Comparison of ENCODE assay signal across 32 cellular contexts in the genomic region with DNA sequence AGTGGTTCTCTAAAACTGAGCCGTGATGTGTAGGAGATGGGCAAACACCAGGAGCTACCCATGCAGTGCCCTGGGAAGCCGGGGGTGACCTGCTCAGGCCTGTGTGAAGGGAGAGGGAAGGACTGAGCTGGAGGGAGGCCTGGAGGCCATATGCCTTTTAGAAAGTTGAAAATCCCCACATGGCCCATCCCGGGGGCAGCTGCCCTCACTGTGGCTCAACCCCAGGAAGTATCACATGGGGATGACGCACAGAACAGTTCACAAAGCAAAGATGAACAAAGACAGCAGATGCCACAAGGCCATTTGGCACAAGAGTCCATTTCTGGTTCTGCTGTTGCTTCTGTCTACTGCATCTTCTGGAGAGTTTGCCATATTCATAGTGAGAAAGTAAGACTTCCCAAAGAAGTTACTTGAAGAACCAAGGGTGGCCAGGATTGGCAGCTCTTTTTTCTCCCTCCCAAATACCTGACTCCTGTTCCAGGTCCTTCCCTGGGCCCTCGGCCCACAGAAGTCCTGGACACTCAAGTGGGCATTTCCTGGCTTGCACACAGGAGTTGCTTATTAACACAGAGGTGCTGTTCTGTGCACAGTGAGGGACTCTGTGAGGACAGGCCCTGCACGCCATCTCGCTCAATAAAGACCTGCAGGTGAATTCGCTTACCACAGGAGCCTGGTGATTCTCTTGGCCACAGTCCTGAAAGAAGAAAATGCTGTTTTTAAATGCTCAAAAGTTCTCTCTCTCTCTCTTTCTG. TPM values are rescaled to one million over a fixed set of nuclear protein-coding genes. Genes with fewer than 3 reads are reported as not detected.
A peak's percentile ranks its signal among the peaks of the same experiment; 100 is the strongest.
DNase-seq lines count a peak whose midpoint lies in the region; ATAC-seq and TF ChIP-seq lines count a peak whose summit lies in the region.
"Had no signal": no experiment of that assay in that cellular context is flagged by ENCODE, and none has a peak within 500 bp of the region (broad histone marks: within the 10 kb centered on the region; RNA-seq: fewer than 3 reads in every experiment).

No MANE protein-coding gene starts in this region.

- intact Hi-C loops in dorsolateral prefrontal cortex (cut with DNase I): loop anchor here in 1 of 2 donors (2.0 kb wide), 1 partner anchor 16 kb away; no protein-coding TSS in a partner anchor

- H3K36me3 ChIP-seq in WERI-Rb-1: peaks cover 13% of the 10 kb centered on the region
- H3K36me3 ChIP-seq: breast epithelium, gastrocnemius medialis, left ventricle myocardium inferior had no signal

- no peaks in the 10 kb centered on the region for H3K27me3 ChIP-seq in dorsolateral prefrontal cortex
- H3K27me3 ChIP-seq in WERI-Rb-1 (ENCODE audit: insufficient read depth, low read depth, severe bottlenecking): no peaks in the 10 kb centered on the region
- H3K27me3 ChIP-seq: breast epithelium, gastrocnemius medialis had no signal

- DNase-seq in DMS53 (lab: John Stamatoyannopoulos, UW) (peak; percentile 34), DMS53 treated with DMSO at 0.1 percent for 48 hours (lab: John Stamatoyannopoulos, UW; ENCODE audit: unreplicated experiment) (no peak), dorsolateral prefrontal cortex (peak in 2 of 10 donors; percentile 35 to 67), nephron progenitor cell (no peak), HK-2 (ENCODE audit: unreplicated experiment) (no peak), WERI-Rb-1 (no peak)
- DNase-seq: activated CD4-positive, alpha-beta T cell treated with anti-CD3 and anti-CD28 coated beads, Interleukin-2, amount 50 U/mL, for 1 hour; activated naive CD4-positive, alpha-beta T cell treated with anti-CD3 and anti-CD28 coated beads, Interleukin-2, amount 10 ng/mL, durations not matched to agents 7 days and 5 days; CD4-positive, alpha-beta T cell; cortex of kidney; EL; left ventricle myocardium inferior; naive thymus-derived CD4-positive, alpha-beta T cell; NCI-H187; NCI-H524; NK-92 treated with Interleukin-12 subunit alpha and Interleukin-12 subunit beta, amount 100 ng/mL, for 24 hours; PC-9; retina; SIG-M5; small intestine; stimulated activated CD4-positive, alpha-beta T cell treated with anti-CD3 and anti-CD28 coated beads, Interleukin-4, amount 100 ng/mL, for 1 hour; T1000 had no signal

- H3K9me3 ChIP-seq in WERI-Rb-1 (ENCODE audit: severe bottlenecking): no peaks in the 10 kb centered on the region
- H3K9me3 ChIP-seq: breast epithelium, gastrocnemius medialis, left ventricle myocardium inferior had no signal

- H3K4me3 ChIP-seq in dorsolateral prefrontal cortex (no peak overlapping the region), WERI-Rb-1 (ENCODE audit: low read depth, low read length) (no peak overlapping the region)
- H3K4me3 ChIP-seq: breast epithelium, gastrocnemius medialis, GM12878, left ventricle myocardium inferior, PC-9 had no signal

- H3K4me1 Mint-ChIP-seq in nephron progenitor cell: peaks cover 22% of the 10 kb centered on the region
- H3K4me1 Mint-ChIP-seq: mesothelial cell of epicardium, WTC11 had no signal

- ATAC-seq in HG03469 (IDR thresholded peaks at IDR 0.05; ENCODE audit: unreplicated experiment): no peak
- ATAC-seq: esophagus mucosa; gastrocnemius medialis; GM12878; naive thymus-derived CD4-positive, alpha-beta T cell; WTC11 had no signal

- no peak overlapping the region for H3K4me3 Mint-ChIP-seq in nephron progenitor cell
- H3K4me3 Mint-ChIP-seq: activated naive CD4-positive, alpha-beta T cell treated with anti-CD3 and anti-CD28 coated beads, Interleukin-2, amount 10 ng/mL, durations not matched to agents 7 days and 5 days; CD4-positive, alpha-beta T cell; mesothelial cell of epicardium; naive thymus-derived CD4-positive, alpha-beta T cell; WTC11 had no signal

- peaks cover 5% of the 10 kb centered on the region for H3K27me3 Mint-ChIP-seq in nephron progenitor cell (ENCODE audit: low read depth, poor library complexity)
- H3K27me3 Mint-ChIP-seq: CD4-positive, alpha-beta T cell had no signal

- peak overlapping the region; percentile 3 for H3K27ac Mint-ChIP-seq in nephron progenitor cell
- H3K27ac Mint-ChIP-seq: activated naive CD4-positive, alpha-beta T cell treated with anti-CD3 and anti-CD28 coated beads, Interleukin-2, amount 10 ng/mL, durations not matched to agents 7 days and 5 days; CD4-positive, alpha-beta T cell; mesothelial cell of epicardium; WTC11 had no signal

- TF ChIP-seq CTCF in dorsolateral prefrontal cortex (IDR thresholded peaks at IDR 0.05 in 54 of 56, conservative IDR thresholded peaks at IDR 0.05 in 2 of 56; ENCODE audit: low read depth in 1 of 56, partially characterized antibody in 56 of 56) (no peak), nephron progenitor cell (IDR thresholded peaks at IDR 0.05) (no peak), WERI-Rb-1 (IDR thresholded peaks at IDR 0.05; ENCODE audit: low read depth, low read length) (no peak)

- no peaks in the 10 kb centered on the region for H3K36me3 Mint-ChIP-seq in nephron progenitor cell (ENCODE audit: low read depth)
- H3K36me3 Mint-ChIP-seq: activated naive CD4-positive, alpha-beta T cell treated with anti-CD3 and anti-CD28 coated beads, Interleukin-2, amount 10 ng/mL, durations not matched to agents 7 days and 5 days; mesothelial cell of epicardium; naive thymus-derived CD4-positive, alpha-beta T cell; WTC11 had no signal

- H3K27ac ChIP-seq in dorsolateral prefrontal cortex (peak overlapping the region in 56 of 59 donors; percentile 7 to 90 (median 78)), temporal lobe (ENCODE audit: low read depth, low read length) (peak overlapping the region; percentile 62), WERI-Rb-1 (no peak overlapping the region)
- H3K27ac ChIP-seq: 22Rv1, breast epithelium, gastrocnemius medialis, left ventricle myocardium inferior, PC-9 had no signal

- H3K9me3 Mint-ChIP-seq in nephron progenitor cell: no peaks in the 10 kb centered on the region
- H3K9me3 Mint-ChIP-seq: activated naive CD4-positive, alpha-beta T cell treated with anti-CD3 and anti-CD28 coated beads, Interleukin-2, amount 10 ng/mL, durations not matched to agents 7 days and 5 days; CD4-positive, alpha-beta T cell; mesothelial cell of epicardium; naive thymus-derived CD4-positive, alpha-beta T cell; WTC11 had no signal

RNA-seq across cellular contexts. Expression of a gene that starts 25.1 kb away (rescaled TPM):
- 100 to 1,000 TPM; 103 to 296 (median 177) TPM for total RNA-seq in dorsolateral prefrontal cortex
- total RNA-seq in temporal lobe: 30.0 TPM
- total RNA-seq: GM12878, mesothelial cell of epicardium, osteoblast, PC-9 had no signal

RNA-seq across cellular contexts. Expression of a gene that starts 40.9 kb away (rescaled TPM):
- total RNA-seq in dorsolateral prefrontal cortex (10 to 100 TPM in 1 of 120 experiments, 1 to 10 TPM in 82, under 1 TPM in 16, not detected in 21; 0.36 to 15.2 (median 2.4) TPM), temporal lobe (not detected)
- total RNA-seq: breast epithelium; CD4-positive, alpha-beta T cell; esophagus mucosa; gastrocnemius medialis; GM12878; left ventricle myocardium inferior; mesothelial cell of epicardium; osteoblast; PC-9; WTC11 had no signal
